In the genomic region with DNA sequence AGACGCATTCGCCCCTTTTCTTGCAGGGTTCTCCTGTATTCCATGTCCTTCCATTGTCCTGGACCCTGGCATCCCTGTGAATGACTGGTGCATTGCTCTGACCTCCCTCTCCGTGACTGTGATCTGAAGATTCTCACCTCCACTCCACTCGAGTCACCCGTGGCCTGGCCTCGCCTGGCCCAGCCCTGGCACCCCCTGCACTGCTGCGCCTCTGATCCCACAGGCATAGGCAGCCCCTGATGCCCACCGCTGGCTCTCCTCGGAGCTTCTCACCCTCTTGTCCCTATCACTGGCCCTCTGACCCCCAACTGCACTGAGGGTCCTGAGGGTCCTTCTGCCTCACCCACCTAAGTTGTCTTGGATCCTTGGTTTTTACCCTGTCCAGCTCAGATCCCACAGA, we compare ENCODE assay signal across 22 cellular contexts. TPM values are rescaled to one million over a fixed set of nuclear protein-coding genes. Genes with fewer than 3 reads are reported as not detected.
DNase-seq lines count a peak whose midpoint lies in the region; ATAC-seq and TF ChIP-seq lines count a peak whose summit lies in the region.
"Had no signal": no experiment of that assay in that cellular context is flagged by ENCODE, and none has a peak within 500 bp of the region (broad histone marks: within the 10 kb centered on the region; RNA-seq: fewer than 3 reads in every experiment).

No MANE protein-coding gene starts in this region.

- TF ChIP-seq CTCF in neural progenitor cell (IDR thresholded peaks at IDR 0.05) (no peak), type B pancreatic cell (conservative IDR thresholded peaks at IDR 0.05) (no peak)

- no peak overlapping the region for H2AFZ ChIP-seq in neural progenitor cell (replicated peaks)

- no peak overlapping the region for H3K4me2 ChIP-seq in neural progenitor cell
- H3K4me2 ChIP-seq: BLaER1 had no signal

- no peak overlapping the region for H3K9ac ChIP-seq in neural progenitor cell
- H3K9ac ChIP-seq: BLaER1 had no signal

- no peaks in the 10 kb centered on the region for H3K36me3 ChIP-seq in neural progenitor cell
- H3K36me3 ChIP-seq: BLaER1, HAP-1 had no signal

- no peaks in the 10 kb centered on the region for H3K36me3 Mint-ChIP-seq in neural progenitor cell
- no peaks in the 10 kb centered on the region for H3K36me3 Mint-ChIP-seq in type B pancreatic cell
- H3K36me3 Mint-ChIP-seq in natural killer cell treated with Interleukin-12 subunit alpha and Interleukin-12 subunit beta and Interleukin-15 and Interleukin-18, amount 100 ng/mL, for 72 hours: no peaks in the 10 kb centered on the region
- H3K36me3 Mint-ChIP-seq: CD4-positive, CD25-positive, alpha-beta regulatory T cell had no signal

- H3K27me3 Mint-ChIP-seq in neural progenitor cell (ENCODE audit: insufficient read depth, low read depth): peaks cover 9% of the 10 kb centered on the region
- no peaks in the 10 kb centered on the region for H3K27me3 Mint-ChIP-seq in type B pancreatic cell
- H3K27me3 Mint-ChIP-seq in natural killer cell treated with Interleukin-12 subunit alpha and Interleukin-12 subunit beta and Interleukin-15 and Interleukin-18, amount 100 ng/mL, for 72 hours: peaks cover 8 to 11% of the 10 kb centered on the region in 2 donors
- H3K27me3 Mint-ChIP-seq: CD4-positive, CD25-positive, alpha-beta regulatory T cell had no signal

- no peaks in the 10 kb centered on the region for H4K20me1 ChIP-seq in neural progenitor cell (ENCODE audit: low read depth)
- H4K20me1 ChIP-seq: BLaER1 had no signal

- no peaks in the 10 kb centered on the region for H3K27me3 ChIP-seq in neural progenitor cell
- H3K27me3 ChIP-seq: BLaER1 had no signal

- H3K4me3 Mint-ChIP-seq in neural progenitor cell (no peak overlapping the region), type B pancreatic cell (no peak overlapping the region)
- no peak overlapping the region for H3K4me3 Mint-ChIP-seq in natural killer cell treated with Interleukin-12 subunit alpha and Interleukin-12 subunit beta and Interleukin-15 and Interleukin-18, amount 100 ng/mL, for 72 hours
- H3K4me3 Mint-ChIP-seq: B cell; CD4-positive, CD25-positive, alpha-beta regulatory T cell; CD8-positive, alpha-beta T cell had no signal

- no peaks in the 10 kb centered on the region for H3K79me2 ChIP-seq in neural progenitor cell (ENCODE audit: low read depth)

- H3K4me1 ChIP-seq in neural progenitor cell: no peaks in the 10 kb centered on the region
- H3K4me1 ChIP-seq: HAP-1 had no signal

- H3K4me1 Mint-ChIP-seq in neural progenitor cell (peaks cover 15% of the 10 kb centered on the region), type B pancreatic cell (ENCODE audit: unreplicated experiment) (no peaks in the 10 kb centered on the region)
- H3K4me1 Mint-ChIP-seq in natural killer cell treated with Interleukin-12 subunit alpha and Interleukin-12 subunit beta and Interleukin-15 and Interleukin-18, amount 100 ng/mL, for 72 hours (ENCODE audit: low read depth in 2 of 2): no peaks in the 10 kb centered on the region
- H3K4me1 Mint-ChIP-seq: B cell; CD4-positive, CD25-positive, alpha-beta regulatory T cell had no signal

- H3K27ac ChIP-seq in neural progenitor cell: no peak overlapping the region
- H3K27ac ChIP-seq: 22Rv1, BLaER1, C4-2B had no signal

- H3K9me3 Mint-ChIP-seq in neural progenitor cell (peaks cover 6% of the 10 kb centered on the region), type B pancreatic cell (no peaks in the 10 kb centered on the region)
- no peaks in the 10 kb centered on the region for H3K9me3 Mint-ChIP-seq in natural killer cell treated with Interleukin-12 subunit alpha and Interleukin-12 subunit beta and Interleukin-15 and Interleukin-18, amount 100 ng/mL, for 72 hours
- H3K9me3 Mint-ChIP-seq: CD4-positive, CD25-positive, alpha-beta regulatory T cell; CD8-positive, alpha-beta T cell had no signal

- peak overlapping the region; percentile 50 for H3K27ac Mint-ChIP-seq in neural progenitor cell
- no peak overlapping the region for H3K27ac Mint-ChIP-seq in type B pancreatic cell
- no peak overlapping the region for H3K27ac Mint-ChIP-seq in natural killer cell treated with Interleukin-12 subunit alpha and Interleukin-12 subunit beta and Interleukin-15 and Interleukin-18, amount 100 ng/mL, for 72 hours
- H3K27ac Mint-ChIP-seq: B cell; CD8-positive, alpha-beta T cell had no signal

- ATAC-seq in HG03095 (IDR thresholded peaks at IDR 0.05; ENCODE audit: unreplicated experiment): no peak
- no peak for ATAC-seq in natural killer cell treated with Interleukin-12 subunit alpha and Interleukin-12 subunit beta and Interleukin-15 and Interleukin-18, amount 100 ng/mL, for 72 hours
- ATAC-seq: CD8-positive, alpha-beta T cell had no signal

- no peak overlapping the region for H3K4me3 ChIP-seq in neural progenitor cell
- H3K4me3 ChIP-seq: BLaER1, HAP-1 had no signal

- peak; percentile 39 for DNase-seq in activated CD8-positive, alpha-beta memory T cell treated with anti-CD3 and anti-CD28 coated beads, Interleukin-2, amount 50 U/mL, for 48 hours
- no peak for DNase-seq in activated CD8-positive, alpha-beta memory T cell treated with anti-CD3 and anti-CD28 coated beads for 24 hours
- DNase-seq in mesenteric fat pad (ENCODE audit: low spot score) (peak; percentile 64), neural progenitor cell (ENCODE audit: low spot score) (no peak), type B pancreatic cell (ENCODE audit: extremely low spot score, unreplicated experiment) (peak; percentile 51)
- DNase-seq in natural killer cell treated with Interleukin-12 subunit alpha and Interleukin-12 subunit beta and Interleukin-15 and Interleukin-18, amount 100 ng/mL, for 72 hours (ENCODE audit: low spot score): no peak
- DNase-seq in activated CD4-positive, alpha-beta T cell treated with anti-CD3 and anti-CD28 coated beads, Interleukin-2, amount 50 U/mL, for 48 hours: no peak
- DNase-seq: CD4-positive, CD25-positive, alpha-beta regulatory T cell; CD8-positive, alpha-beta T cell; DMS 273 treated with DMSO at 0.1 percent for 48 hours; DMS53; DMS79 treated with DMSO at 0.1 percent for 48 hours; GF-D8; GOT3 had no signal

- no peaks in the 10 kb centered on the region for H3F3A ChIP-seq in neural progenitor cell (ENCODE audit: low read depth)

- no peaks in the 10 kb centered on the region for H3K9me3 ChIP-seq in neural progenitor cell (ENCODE audit: low read depth)
- H3K9me3 ChIP-seq: HAP-1 had no signal

RNA-seq across cellular contexts. Expression of gene MMP21, which starts 2.2 kb away (rescaled TPM):
- total RNA-seq in mesenteric fat pad (0.29 TPM), neural progenitor cell (ENCODE audit: low replicate concordance) (not detected in 2 replicates), type B pancreatic cell (ENCODE audit: low replicate concordance) (0.31 TPM in 1 of 2 replicates, not detected in the other)
- under 1 TPM in 1 of 2 donors, not detected in 1; 0.14 TPM for total RNA-seq in natural killer cell treated with Interleukin-12 subunit alpha and Interleukin-12 subunit beta and Interleukin-15 and Interleukin-18, amount 100 ng/mL, for 72 hours
- total RNA-seq: Daoy, G401 had no signal

RNA-seq across cellular contexts. Expression of gene UROS, which starts 45.3 kb away (rescaled TPM):
- total RNA-seq in mesenteric fat pad (50.6 TPM), neural progenitor cell (ENCODE audit: low replicate concordance) (76.3 and 82.2 TPM in 2 replicates), type B pancreatic cell (ENCODE audit: low replicate concordance) (42.0 and 52.5 TPM in 2 replicates)
- 10 to 100 TPM; 45.7 to 51.4 TPM for total RNA-seq in natural killer cell treated with Interleukin-12 subunit alpha and Interleukin-12 subunit beta and Interleukin-15 and Interleukin-18, amount 100 ng/mL, for 72 hours

RNA-seq across cellular contexts. Expression of gene BCCIP, which starts 45.5 kb away (rescaled TPM):
- total RNA-seq in mesenteric fat pad (57.7 TPM), neural progenitor cell (ENCODE audit: low replicate concordance) (76.5 and 122 TPM in 2 replicates), type B pancreatic cell (ENCODE audit: low replicate concordance) (55.9 and 81.5 TPM in 2 replicates)
- total RNA-seq in natural killer cell treated with Interleukin-12 subunit alpha and Interleukin-12 subunit beta and Interleukin-15 and Interleukin-18, amount 100 ng/mL, for 72 hours: 10 to 100 TPM; 68.5 to 83.3 TPM

RNA-seq across cellular contexts. Expression of gene EDRF1, which starts 58.3 kb away (rescaled TPM):
- 15.6 TPM for total RNA-seq in mesenteric fat pad
- total RNA-seq in neural progenitor cell (ENCODE audit: low replicate concordance): 52.9 and 63.4 TPM in 2 replicates
- total RNA-seq in type B pancreatic cell (ENCODE audit: low replicate concordance): 27.7 and 35.4 TPM in 2 replicates
- 10 to 100 TPM; 29.4 to 53.5 TPM for total RNA-seq in natural killer cell treated with Interleukin-12 subunit alpha and Interleukin-12 subunit beta and Interleukin-15 and Interleukin-18, amount 100 ng/mL, for 72 hours

Comparison
In these comparisons a context has a peak if more than half of its experiments do, and no peak if none do; other contexts are left out.
1. DNase-seq: peak in activated CD8-positive, alpha-beta memory T cell treated with anti-CD3 and anti-CD28 coated beads, Interleukin-2, amount 50 U/mL, for 48 hours (single experiment), mesenteric fat pad (single experiment) and type B pancreatic cell (single experiment); none in activated CD8-positive, alpha-beta memory T cell treated with anti-CD3 and anti-CD28 coated beads for 24 hours (single experiment), neural progenitor cell (single experiment), natural killer cell treated with Interleukin-12 subunit alpha and Interleukin-12 subunit beta and Interleukin-15 and Interleukin-18, amount 100 ng/mL, for 72 hours (single experiment) and activated CD4-positive, alpha-beta T cell treated with anti-CD3 and anti-CD28 coated beads, Interleukin-2, amount 50 U/mL, for 48 hours (0 of 2).